ENCODE assay signal across 1 cellular context in genomic region chr15:95409924-95410323, GRCh38.
TF ChIP-seq lines count a peak whose summit lies in the region.

No MANE protein-coding gene starts in this region.

TF ChIP-seq in IMR-90, 13 proteins besides CTCF, POLR2A, EP300 and RAD21:
- TF ChIP-seq RFX5 (IDR thresholded peaks at IDR 0.05; ENCODE audit: low read depth, low read length) (no peak), CEBPB (IDR thresholded peaks at IDR 0.05; ENCODE audit: low read depth, low read length) (no peak)
- TF ChIP-seq, protein P1, sequence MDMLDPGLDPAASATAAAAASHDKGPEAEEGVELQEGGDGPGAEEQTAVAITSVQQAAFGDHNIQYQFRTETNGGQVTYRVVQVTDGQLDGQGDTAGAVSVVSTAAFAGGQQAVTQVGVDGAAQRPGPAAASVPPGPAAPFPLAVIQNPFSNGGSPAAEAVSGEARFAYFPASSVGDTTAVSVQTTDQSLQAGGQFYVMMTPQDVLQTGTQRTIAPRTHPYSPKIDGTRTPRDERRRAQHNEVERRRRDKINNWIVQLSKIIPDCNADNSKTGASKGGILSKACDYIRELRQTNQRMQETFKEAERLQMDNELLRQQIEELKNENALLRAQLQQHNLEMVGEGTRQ (IDR thresholded peaks at IDR 0.05; ENCODE audit: low read depth, low read length) = no peak
TF ChIP-seq in IMR-90: peak in this region for 0.
